In the genomic region with DNA sequence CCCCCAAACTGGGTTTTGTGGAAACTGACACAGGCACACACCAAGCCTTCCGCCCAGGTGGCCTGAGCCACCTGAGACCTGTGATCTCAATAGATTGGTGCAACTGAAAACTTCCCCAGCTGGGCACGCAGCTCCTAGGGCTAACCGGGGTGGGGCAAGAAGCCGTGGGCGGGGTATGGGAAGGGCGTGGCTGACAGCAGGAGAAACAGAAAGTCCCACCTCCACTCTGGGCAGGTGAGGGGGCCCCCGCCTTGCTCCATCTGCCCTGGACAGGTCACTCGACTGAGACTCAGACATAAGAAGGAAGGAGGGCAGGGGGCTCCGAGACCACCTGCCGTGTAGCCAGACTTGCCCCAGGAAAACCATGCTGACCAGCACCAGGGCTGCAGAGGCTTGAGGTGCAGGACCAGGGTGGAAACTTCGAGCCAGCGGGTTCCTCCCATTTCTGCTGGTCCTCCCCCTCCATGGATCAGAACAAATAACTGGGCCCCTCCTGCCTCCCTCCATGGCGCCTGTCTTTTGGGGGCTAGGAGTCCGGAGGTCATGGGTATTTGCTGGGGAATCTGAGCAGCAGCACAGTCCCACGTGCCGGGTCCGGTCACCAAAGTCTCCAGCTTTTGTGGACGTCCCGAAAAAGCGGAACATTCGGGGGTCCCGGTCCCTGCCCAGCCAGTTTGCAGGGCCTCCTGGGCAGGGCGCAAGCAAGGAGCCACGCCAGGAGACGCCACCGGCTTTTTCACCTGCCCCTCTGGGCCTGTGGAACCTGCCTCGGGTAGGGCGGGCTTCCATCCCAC, we compare ENCODE assay signal across 8 cellular contexts. TPM values are rescaled to one million over a fixed set of nuclear protein-coding genes. Genes with fewer than 3 reads are reported as not detected.
DNase-seq lines count a peak whose midpoint lies in the region; ATAC-seq and TF ChIP-seq lines count a peak whose summit lies in the region.

No MANE protein-coding gene starts in this region.

- H3K27ac Mint-ChIP-seq in HFFc6, result peak overlapping the region; percentile 72

- peak; percentile 62 for DNase-seq in AG08396 (ENCODE audit: low spot score)
- DNase-seq in HFFc6, result no peak
- peak; percentile 32 for DNase-seq in SKM-1 treated with dmso at 0.1 percent for 144 hours (lab: John Stamatoyannopoulos, UW; ENCODE audit: unreplicated experiment)
- DNase-seq in ascending aorta (ENCODE audit: low spot score in 2 of 2), result no peak

- peaks cover 4% of the 10 kb centered on the region; the same call in 1 of the 2 replicates for H3K36me3 Mint-ChIP-seq in HFFc6 (ENCODE audit: low read depth)

- peak overlapping the region; percentile 94 to 98 for H3K4me3 ChIP-seq in ascending aorta
- peak overlapping the region; percentile 68 for H3K4me3 ChIP-seq in iPS-18c (ENCODE audit: insufficient read depth, low read depth, low read length)
- H3K4me3 ChIP-seq in skeletal muscle tissue (ENCODE audit: low read length in 3 of 3), result peak overlapping the region; percentile 64 to 67 (median 65)

- H3K9ac ChIP-seq in skeletal muscle tissue (ENCODE audit: low read depth in 1 of 3, low read length in 3 of 3), result peak overlapping the region; percentile 23 to 73 (median 65)

- H3K36me3 ChIP-seq in ascending aorta (no peaks in the 10 kb centered on the region), skeletal muscle tissue (ENCODE audit: control insufficient read depth in 3 of 3, insufficient read depth in 3 of 3, low read length in 3 of 3) (no peaks in the 10 kb centered on the region)

- H3K4me3 Mint-ChIP-seq in HFFc6, result peak overlapping the region; percentile 94

- no peaks in the 10 kb centered on the region for H3K9me3 ChIP-seq in ascending aorta
- no peaks in the 10 kb centered on the region for H3K9me3 ChIP-seq in iPS-18c (ENCODE audit: control insufficient read depth, insufficient read depth, low read length)
- H3K9me3 ChIP-seq in skeletal muscle tissue (ENCODE audit: control insufficient read depth in 3 of 3, low read length in 3 of 3), result no peaks in the 10 kb centered on the region

- TF ChIP-seq CTCF in HFFc6 (IDR thresholded peaks at IDR 0.05) (no peak), ascending aorta (IDR thresholded peaks at IDR 0.05) (no peak)

- H3K27me3 Mint-ChIP-seq in HFFc6 (ENCODE audit: insufficient read depth), result peaks cover 3% of the 10 kb centered on the region

- no peak for ATAC-seq in HG03175 (IDR thresholded peaks at IDR 0.05; ENCODE audit: unreplicated experiment)
- no peak for ATAC-seq in GM18511 (IDR thresholded peaks at IDR 0.05; ENCODE audit: unreplicated experiment)

- peaks cover 54% of the 10 kb centered on the region for H3K4me1 Mint-ChIP-seq in HFFc6 (ENCODE audit: low read depth)

- H3K27ac ChIP-seq in ascending aorta (peak overlapping the region; percentile 82 to 96), skeletal muscle tissue (ENCODE audit: low read depth, low read length) (peak overlapping the region; percentile 30)

- no peaks in the 10 kb centered on the region for H3K9me3 Mint-ChIP-seq in HFFc6

- intact Hi-C loops in ascending aorta (cut with DNase I), result loop anchor here (2.0 kb wide), 5 partner anchors 15 to 83 kb away; a partner anchor contains a TSS

- H3K27me3 ChIP-seq in ascending aorta (no peaks in the 10 kb centered on the region), skeletal muscle tissue (ENCODE audit: control insufficient read depth in 3 of 3, insufficient read depth in 3 of 3, low read length in 3 of 3) (peaks cover 3 to 17% (median 10%) of the 10 kb centered on the region in 3 donors)

- H3K4me1 ChIP-seq in ascending aorta (peaks cover 25 to 66% of the 10 kb centered on the region in 2 donors), skeletal muscle tissue (ENCODE audit: control insufficient read depth in 3 of 3, insufficient read depth in 3 of 3, low read length in 3 of 3) (peaks cover 23 to 36% (median 35%) of the 10 kb centered on the region in 3 donors)

RNA-seq across cellular contexts. Expression of a gene that starts 1.3 kb away (rescaled TPM):
- total RNA-seq in HFFc6 (2021; fragmentation: NEBNext Ultra II Directional; extraction: Animal tissue kit (Norgen Biotek cat#: 25700)), result 100 to 1,000 TPM; 547 to 705 (median 601) TPM
- total RNA-seq in ascending aorta (278 TPM), skeletal muscle tissue (39.7 TPM)

RNA-seq across cellular contexts. Expression of a gene that starts 20.9 kb away (rescaled TPM):
- 1 to 10 TPM in 4 of 6 experiments, under 1 TPM in 2; 0.85 to 2.7 (median 1.6) TPM for total RNA-seq in HFFc6 (2021; fragmentation: NEBNext Ultra II Directional; extraction: Animal tissue kit (Norgen Biotek cat#: 25700))
- 10.7 TPM for total RNA-seq in ascending aorta
- 1.6 TPM for total RNA-seq in skeletal muscle tissue

RNA-seq across cellular contexts. Expression of a gene that starts 55.9 kb away (rescaled TPM):
- 10 to 100 TPM; 31.1 to 46.4 (median 43.4) TPM for total RNA-seq in HFFc6 (2021; fragmentation: NEBNext Ultra II Directional; extraction: Animal tissue kit (Norgen Biotek cat#: 25700))
- total RNA-seq in ascending aorta (365 TPM), skeletal muscle tissue (55.8 TPM)

Comparison
In these comparisons a context has a peak if more than half of its experiments do, and no peak if none do; other contexts are left out.
1. DNase-seq: peak in AG08396 (single experiment) and SKM-1 treated with dmso at 0.1 percent for 144 hours (single experiment); none in HFFc6 (single experiment) and ascending aorta (0 of 2).
2. Peak in every context shown above with its lines, with median percentiles within 50 percentile points of each other: H3K4me3 ChIP-seq.